8 cellular contexts compared by ENCODE assay signal in the genomic region with DNA sequence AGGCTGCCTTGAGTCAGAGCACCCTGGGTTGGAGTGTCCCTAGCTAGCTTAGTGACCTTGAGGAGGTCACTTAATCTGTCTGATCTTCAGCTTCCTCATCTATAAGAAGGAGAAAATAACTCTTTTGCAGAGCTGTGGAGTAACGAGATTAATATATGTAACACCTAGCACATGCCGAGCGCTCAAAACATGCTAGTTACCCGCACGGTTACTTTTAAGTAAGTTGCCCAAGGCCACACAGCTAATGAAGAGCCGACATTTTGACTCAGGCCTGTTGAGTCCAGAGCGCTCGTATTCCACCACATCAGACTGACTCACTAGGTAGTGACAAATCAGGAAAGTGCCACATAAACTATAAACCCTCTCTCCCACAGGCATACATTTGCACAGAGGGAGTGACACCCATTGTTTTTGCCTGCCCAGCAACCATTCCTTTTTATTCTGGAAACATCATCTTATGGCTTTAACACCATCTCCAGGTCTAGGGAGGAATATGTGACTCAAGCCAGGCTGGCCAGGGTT. TPM values are rescaled to one million over a fixed set of nuclear protein-coding genes. Genes with fewer than 3 reads are reported as not detected.
DNase-seq lines count a peak whose midpoint lies in the region; ATAC-seq and TF ChIP-seq lines count a peak whose summit lies in the region.

No MANE protein-coding gene starts in this region.

- H3K4me1 Mint-ChIP-seq in HFFc6 (ENCODE audit: low read depth) (peaks cover 74% of the 10 kb centered on the region), endothelial cell (ENCODE audit: unreplicated experiment) (peaks cover 14% of the 10 kb centered on the region)
- H3K4me1 Mint-ChIP-seq in activated naive CD8-positive, alpha-beta T cell treated with anti-CD3 and anti-CD28 coated beads for 36 hours, result peaks cover 60% of the 10 kb centered on the region

- no peak overlapping the region for H3K4me3 ChIP-seq in ACC112 (ENCODE audit: low read depth, low read length)
- no peak overlapping the region for H3K4me3 ChIP-seq in kidney epithelial cell (ENCODE audit: low read depth, low read length)

- H3K36me3 Mint-ChIP-seq in HFFc6 (ENCODE audit: low read depth) (no peaks in the 10 kb centered on the region), endothelial cell (ENCODE audit: low read depth, unreplicated experiment) (no peaks in the 10 kb centered on the region)
- no peaks in the 10 kb centered on the region for H3K36me3 Mint-ChIP-seq in activated naive CD8-positive, alpha-beta T cell treated with anti-CD3 and anti-CD28 coated beads for 36 hours

- H3K79me2 ChIP-seq in ACC112 (ENCODE audit: control insufficient read depth, insufficient read depth, low read length, unreplicated experiment), result no peaks in the 10 kb centered on the region

- H3K4me3 Mint-ChIP-seq in HFFc6 (no peak overlapping the region; the same call in 1 of the 2 replicates), endothelial cell (ENCODE audit: unreplicated experiment) (no peak overlapping the region)
- H3K4me3 Mint-ChIP-seq in activated naive CD8-positive, alpha-beta T cell treated with anti-CD3 and anti-CD28 coated beads for 36 hours, result no peak overlapping the region

- no peak for ATAC-seq in HG03457 (IDR thresholded peaks at IDR 0.05; ENCODE audit: unreplicated experiment)
- no peak for ATAC-seq in HG03432 (IDR thresholded peaks at IDR 0.05; ENCODE audit: unreplicated experiment)

- DNase-seq in HFFc6, result peak; percentile 88
- DNase-seq in activated naive CD8-positive, alpha-beta T cell treated with anti-CD3 and anti-CD28 coated beads for 36 hours, result no peak
- peak; percentile 73 for DNase-seq in kidney epithelial cell (ENCODE audit: low read depth)
- DNase-seq in endothelial cell (ENCODE audit: low spot score), result no peak
- DNase-seq in pons (ENCODE audit: low spot score), result no peak

- peak overlapping the region; percentile 33 for H2AFZ ChIP-seq in ACC112 (ENCODE audit: low read length, unreplicated experiment)

- peak overlapping the region; percentile 84 for H3K27ac Mint-ChIP-seq in HFFc6
- peak overlapping the region; percentile 81 for H3K27ac Mint-ChIP-seq in activated naive CD8-positive, alpha-beta T cell treated with anti-CD3 and anti-CD28 coated beads for 36 hours
- H3K27ac Mint-ChIP-seq in endothelial cell (ENCODE audit: unreplicated experiment), result no peak overlapping the region

- no peaks in the 10 kb centered on the region; the same call in 1 of the 2 replicates for H3K27me3 Mint-ChIP-seq in HFFc6 (ENCODE audit: insufficient read depth)
- no peaks in the 10 kb centered on the region for H3K27me3 Mint-ChIP-seq in activated naive CD8-positive, alpha-beta T cell treated with anti-CD3 and anti-CD28 coated beads for 36 hours
- H3K27me3 Mint-ChIP-seq in endothelial cell (ENCODE audit: unreplicated experiment), result peaks cover 13% of the 10 kb centered on the region

- H3K27ac ChIP-seq in ACC112 (ENCODE audit: low read depth, low read length), result peak overlapping the region; percentile 98

- peaks cover 52% of the 10 kb centered on the region for H3K4me1 ChIP-seq in ACC112 (ENCODE audit: control insufficient read depth, insufficient read depth, low read length, unreplicated experiment)

- no peak for TF ChIP-seq CTCF in HFFc6 (IDR thresholded peaks at IDR 0.05)
- TF ChIP-seq CTCF in kidney epithelial cell (IDR thresholded peaks at IDR 0.05; ENCODE audit: insufficient read depth, low read length, poor library complexity, severe bottlenecking), result no peak
- no peak for TF ChIP-seq CTCF in endothelial cell (IDR thresholded peaks at IDR 0.05; ENCODE audit: unreplicated experiment)

- H3K36me3 ChIP-seq in ACC112 (ENCODE audit: insufficient read depth, low read length), result no peaks in the 10 kb centered on the region
- no peaks in the 10 kb centered on the region for H3K36me3 ChIP-seq in kidney epithelial cell (ENCODE audit: control insufficient read depth, insufficient read depth, low read length)

- H3K27me3 ChIP-seq in ACC112 (ENCODE audit: insufficient read depth, low read length), result no peaks in the 10 kb centered on the region
- H3K27me3 ChIP-seq in kidney epithelial cell (ENCODE audit: control insufficient read depth, insufficient read depth, low read length), result no peaks in the 10 kb centered on the region

- H3K9me3 Mint-ChIP-seq in HFFc6 (no peaks in the 10 kb centered on the region), endothelial cell (ENCODE audit: unreplicated experiment) (no peaks in the 10 kb centered on the region)
- H3K9me3 Mint-ChIP-seq in activated naive CD8-positive, alpha-beta T cell treated with anti-CD3 and anti-CD28 coated beads for 36 hours, result no peaks in the 10 kb centered on the region

RNA-seq across cellular contexts. Expression of gene BHLHE40, which starts 42.4 kb away (rescaled TPM):
- 10 to 100 TPM; 10.2 to 11.8 (median 10.7) TPM for total RNA-seq in HFFc6 (2021; fragmentation: NEBNext Ultra II Directional; extraction: Animal tissue kit (Norgen Biotek cat#: 25700))
- total RNA-seq in activated naive CD8-positive, alpha-beta T cell treated with anti-CD3 and anti-CD28 coated beads for 36 hours, result 100 to 1,000 TPM; 292 to 294 TPM
- total RNA-seq in kidney epithelial cell, result 174 and 215 TPM in 2 replicates
- total RNA-seq in endothelial cell (ENCODE audit: unreplicated experiment), result 15.2 TPM

Comparison
In these comparisons a context has a peak if more than half of its experiments do, and no peak if none do; other contexts are left out.
1. DNase-seq: peak in HFFc6 (single experiment) and kidney epithelial cell (single experiment); none in activated naive CD8-positive, alpha-beta T cell treated with anti-CD3 and anti-CD28 coated beads for 36 hours (single experiment), endothelial cell (single experiment) and pons (single experiment).
2. RNA of gene BHLHE40, which starts 42.4 kb away (total RNA-seq): 292 to 294 TPM in activated naive CD8-positive, alpha-beta T cell treated with anti-CD3 and anti-CD28 coated beads for 36 hours and 174 to 215 TPM in kidney epithelial cell; 15.2 TPM in endothelial cell (single experiment) and 10.2 to 11.8 TPM in HFFc6; every median in the first group is over 10 times any median in the second.